In the genomic region with DNA sequence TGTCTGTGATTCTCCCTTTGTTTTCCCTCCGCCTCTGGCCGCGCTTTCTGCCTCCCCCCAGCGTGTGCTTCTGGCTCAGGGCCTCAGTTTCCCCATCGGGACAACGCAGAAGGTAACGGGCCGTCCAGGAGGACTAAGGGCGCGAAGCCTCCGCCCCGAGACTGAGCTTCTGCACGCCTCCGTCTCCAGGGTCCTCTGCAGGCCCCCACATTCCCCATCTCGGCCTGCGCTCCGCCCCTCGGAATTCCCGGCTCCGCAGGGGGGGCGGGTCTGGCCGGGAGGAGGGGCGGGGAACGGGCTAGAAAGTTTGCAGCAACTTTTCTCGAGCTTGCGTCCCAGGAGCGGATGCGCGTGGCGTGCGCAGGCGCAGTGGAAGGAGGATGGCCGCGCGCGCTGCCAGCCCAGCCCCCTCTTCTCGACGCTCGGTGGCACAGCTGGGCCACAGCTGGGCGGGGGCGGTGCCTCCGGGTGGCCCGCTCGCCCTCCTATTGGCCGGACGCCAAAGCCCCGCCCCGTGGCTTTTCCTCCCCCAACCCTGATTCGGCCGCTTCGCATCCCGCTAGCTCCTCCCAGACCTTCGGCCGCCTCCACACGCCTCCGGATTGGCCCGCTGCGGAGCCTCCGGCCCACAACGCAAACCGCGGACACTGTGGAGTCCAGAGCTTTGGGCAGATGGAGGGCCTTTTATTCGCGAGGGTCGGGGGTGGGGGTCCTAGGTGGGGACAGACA, we compare ENCODE assay signal across 1 cellular context.
TF ChIP-seq lines count a peak whose summit lies in the region.

A gene (minus strand): TSS at position 199 of the 729 bp plus-strand sequence. CDS start 408 bp downstream, outside the sequence.

TF ChIP-seq in GM12878, 131 proteins besides CTCF, POLR2A, EP300 and RAD21 (continued from another document):
- TF ChIP-seq, protein P1, sequence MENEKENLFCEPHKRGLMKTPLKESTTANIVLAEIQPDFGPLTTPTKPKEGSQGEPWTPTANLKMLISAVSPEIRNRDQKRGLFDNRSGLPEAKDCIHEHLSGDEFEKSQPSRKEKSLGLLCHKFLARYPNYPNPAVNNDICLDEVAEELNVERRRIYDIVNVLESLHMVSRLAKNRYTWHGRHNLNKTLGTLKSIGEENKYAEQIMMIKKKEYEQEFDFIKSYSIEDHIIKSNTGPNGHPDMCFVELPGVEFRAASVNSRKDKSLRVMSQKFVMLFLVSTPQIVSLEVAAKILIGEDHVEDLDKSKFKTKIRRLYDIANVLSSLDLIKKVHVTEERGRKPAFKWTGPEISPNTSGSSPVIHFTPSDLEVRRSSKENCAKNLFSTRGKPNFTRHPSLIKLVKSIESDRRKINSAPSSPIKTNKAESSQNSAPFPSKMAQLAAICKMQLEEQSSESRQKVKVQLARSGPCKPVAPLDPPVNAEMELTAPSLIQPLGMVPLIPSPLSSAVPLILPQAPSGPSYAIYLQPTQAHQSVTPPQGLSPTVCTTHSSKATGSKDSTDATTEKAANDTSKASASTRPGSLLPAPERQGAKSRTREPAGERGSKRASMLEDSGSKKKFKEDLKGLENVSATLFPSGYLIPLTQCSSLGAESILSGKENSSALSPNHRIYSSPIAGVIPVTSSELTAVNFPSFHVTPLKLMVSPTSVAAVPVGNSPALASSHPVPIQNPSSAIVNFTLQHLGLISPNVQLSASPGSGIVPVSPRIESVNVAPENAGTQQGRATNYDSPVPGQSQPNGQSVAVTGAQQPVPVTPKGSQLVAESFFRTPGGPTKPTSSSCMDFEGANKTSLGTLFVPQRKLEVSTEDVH (IDR thresholded peaks at IDR 0.05; ENCODE audit: low read depth, partially characterized antibody), result no peak
- TF ChIP-seq CBFB (IDR thresholded peaks at IDR 0.05; ENCODE audit: low read depth) (peak; percentile 49; the same call in 1 of the 2 replicates), STAT3 (IDR thresholded peaks at IDR 0.05; ENCODE audit: low read depth, low read length) (no peak), RBBP5 (conservative IDR thresholded peaks at IDR 0.05) (no peak), NBN (IDR thresholded peaks at IDR 0.05) (peak; percentile 65; the same call in 1 of the 2 replicates), POLR2AphosphoS5 (IDR thresholded peaks at IDR 0.05; ENCODE audit: low read length) (no peak; the same call in 1 of the 2 replicates), YBX1 (IDR thresholded peaks at IDR 0.05) (no peak), CREB1 (IDR thresholded peaks at IDR 0.05; ENCODE audit: low read depth) (no peak), BHLHE40 (IDR thresholded peaks at IDR 0.05; ENCODE audit: borderline replicate concordance in 1 of 2, low read depth in 2 of 2, low read length in 1 of 2) (peak; percentile 29 to 77; a peak in 2 of 4 replicates), SP1 (IDR thresholded peaks at IDR 0.05; ENCODE audit: low read depth, low read length) (peak; percentile 88), BRCA1 (IDR thresholded peaks at IDR 0.05; ENCODE audit: low read depth, low read length) (no peak), PML (IDR thresholded peaks at IDR 0.05; ENCODE audit: low read length) (0 out of 2 replicates have a peak, but pooled peaks have one; percentile 47), HDAC6 (IDR thresholded peaks at IDR 0.05; ENCODE audit: unreplicated experiment) (no peak), MYC (IDR thresholded peaks at IDR 0.05; ENCODE audit: insufficient read depth, insufficient read length, insufficient replicate concordance, low read length, severe bottlenecking) (peak; percentile 59), ZNF622 (IDR thresholded peaks at IDR 0.05) (no peak)
- TF ChIP-seq, protein P2, sequence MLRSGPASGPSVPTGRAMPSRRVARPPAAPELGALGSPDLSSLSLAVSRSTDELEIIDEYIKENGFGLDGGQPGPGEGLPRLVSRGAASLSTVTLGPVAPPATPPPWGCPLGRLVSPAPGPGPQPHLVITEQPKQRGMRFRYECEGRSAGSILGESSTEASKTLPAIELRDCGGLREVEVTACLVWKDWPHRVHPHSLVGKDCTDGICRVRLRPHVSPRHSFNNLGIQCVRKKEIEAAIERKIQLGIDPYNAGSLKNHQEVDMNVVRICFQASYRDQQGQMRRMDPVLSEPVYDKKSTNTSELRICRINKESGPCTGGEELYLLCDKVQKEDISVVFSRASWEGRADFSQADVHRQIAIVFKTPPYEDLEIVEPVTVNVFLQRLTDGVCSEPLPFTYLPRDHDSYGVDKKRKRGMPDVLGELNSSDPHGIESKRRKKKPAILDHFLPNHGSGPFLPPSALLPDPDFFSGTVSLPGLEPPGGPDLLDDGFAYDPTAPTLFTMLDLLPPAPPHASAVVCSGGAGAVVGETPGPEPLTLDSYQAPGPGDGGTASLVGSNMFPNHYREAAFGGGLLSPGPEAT (IDR thresholded peaks at IDR 0.05; ENCODE audit: low read depth), result peak; percentile 36
- TF ChIP-seq, protein P3, sequence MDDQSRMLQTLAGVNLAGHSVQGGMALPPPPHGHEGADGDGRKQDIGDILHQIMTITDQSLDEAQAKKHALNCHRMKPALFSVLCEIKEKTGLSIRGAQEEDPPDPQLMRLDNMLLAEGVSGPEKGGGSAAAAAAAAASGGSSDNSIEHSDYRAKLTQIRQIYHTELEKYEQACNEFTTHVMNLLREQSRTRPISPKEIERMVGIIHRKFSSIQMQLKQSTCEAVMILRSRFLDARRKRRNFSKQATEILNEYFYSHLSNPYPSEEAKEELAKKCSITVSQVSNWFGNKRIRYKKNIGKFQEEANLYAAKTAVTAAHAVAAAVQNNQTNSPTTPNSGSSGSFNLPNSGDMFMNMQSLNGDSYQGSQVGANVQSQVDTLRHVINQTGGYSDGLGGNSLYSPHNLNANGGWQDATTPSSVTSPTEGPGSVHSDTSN (IDR thresholded peaks at IDR 0.05; ENCODE audit: insufficient replicate concordance, low read depth, low read length), result peak; percentile 90
- TF ChIP-seq, protein P4, sequence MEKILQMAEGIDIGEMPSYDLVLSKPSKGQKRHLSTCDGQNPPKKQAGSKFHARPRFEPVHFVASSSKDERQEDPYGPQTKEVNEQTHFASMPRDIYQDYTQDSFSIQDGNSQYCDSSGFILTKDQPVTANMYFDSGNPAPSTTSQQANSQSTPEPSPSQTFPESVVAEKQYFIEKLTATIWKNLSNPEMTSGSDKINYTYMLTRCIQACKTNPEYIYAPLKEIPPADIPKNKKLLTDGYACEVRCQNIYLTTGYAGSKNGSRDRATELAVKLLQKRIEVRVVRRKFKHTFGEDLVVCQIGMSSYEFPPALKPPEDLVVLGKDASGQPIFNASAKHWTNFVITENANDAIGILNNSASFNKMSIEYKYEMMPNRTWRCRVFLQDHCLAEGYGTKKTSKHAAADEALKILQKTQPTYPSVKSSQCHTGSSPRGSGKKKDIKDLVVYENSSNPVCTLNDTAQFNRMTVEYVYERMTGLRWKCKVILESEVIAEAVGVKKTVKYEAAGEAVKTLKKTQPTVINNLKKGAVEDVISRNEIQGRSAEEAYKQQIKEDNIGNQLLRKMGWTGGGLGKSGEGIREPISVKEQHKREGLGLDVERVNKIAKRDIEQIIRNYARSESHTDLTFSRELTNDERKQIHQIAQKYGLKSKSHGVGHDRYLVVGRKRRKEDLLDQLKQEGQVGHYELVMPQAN (conservative IDR thresholded peaks at IDR 0.05), result peak; percentile 89
TF ChIP-seq in GM12878: peak in this region for 34.
